10 cellular contexts compared by ENCODE assay signal in the genomic region with DNA sequence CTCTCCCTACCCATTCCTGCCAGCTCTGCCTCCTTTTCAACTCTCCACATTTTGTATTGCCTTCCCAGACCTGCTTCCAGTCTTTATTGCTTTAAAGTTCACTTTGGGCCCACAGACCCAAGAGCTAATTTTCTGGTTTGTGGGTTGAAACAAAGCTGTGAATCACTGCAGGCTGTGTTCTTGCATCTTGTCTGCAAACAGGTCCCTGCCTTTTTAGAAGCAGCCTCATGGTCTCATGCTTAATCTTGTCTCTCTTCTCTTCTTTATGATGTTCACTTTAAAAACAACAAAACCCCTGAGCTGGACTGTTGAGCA.
A peak's percentile ranks its signal among the peaks of the same experiment; 100 is the strongest.
DNase-seq lines count a peak whose midpoint lies in the region; ATAC-seq and TF ChIP-seq lines count a peak whose summit lies in the region.
"Had no signal": no experiment of that assay in that cellular context is flagged by ENCODE, and none has a peak within 500 bp of the region (broad histone marks: within the 10 kb centered on the region; RNA-seq: fewer than 3 reads in every experiment).

No MANE protein-coding gene starts in this region.

- peak overlapping the region; percentile 98 for H3K4me3 Mint-ChIP-seq in effector memory CD8-positive, alpha-beta T cell

- H3K9ac ChIP-seq in DND-41 (ENCODE audit: low read depth, low read length) (peak overlapping the region; percentile 81; the same call in 1 of the 2 replicates), OCI-LY1 (ENCODE audit: low read length) (peak overlapping the region; percentile 99)

- H3K4me2 ChIP-seq in DND-41 (ENCODE audit: insufficient read depth, low read length) (peak overlapping the region; percentile 63; the same call in 1 of the 2 replicates), OCI-LY1 (ENCODE audit: low read length) (peak overlapping the region; percentile 86)

- ATAC-seq in DND-41 (ENCODE audit: insufficient read depth, low read depth) (no peak), HG02970 (IDR thresholded peaks at IDR 0.05; ENCODE audit: low FRiP score, unreplicated experiment) (no peak)
- ATAC-seq in effector memory CD8-positive, alpha-beta T cell (replicated peaks): no peak

- H4K20me1 ChIP-seq in DND-41 (ENCODE audit: insufficient read depth, low read length) (peaks cover 22% of the 10 kb centered on the region), OCI-LY1 (ENCODE audit: insufficient read depth, low read length) (no peaks in the 10 kb centered on the region)

- H3K4me3 ChIP-seq in DND-41 (ENCODE audit: low read depth in 1 of 2, low read length in 2 of 2) (no peak overlapping the region; a peak in 1 of 4 replicates), OCI-LY1 (ENCODE audit: low read depth, low read length, poor library complexity, severe bottlenecking) (peak overlapping the region; percentile 97)

- H3K36me3 ChIP-seq in DND-41 (ENCODE audit: insufficient read depth, low read length) (peaks cover 35% of the 10 kb centered on the region), OCI-LY1 (ENCODE audit: insufficient read depth, low read length) (peaks cover 52% of the 10 kb centered on the region)

- H3K9me3 ChIP-seq in DND-41 (ENCODE audit: insufficient read depth, low read length, severe bottlenecking) (no peaks in the 10 kb centered on the region), OCI-LY1 (ENCODE audit: low read length) (no peaks in the 10 kb centered on the region)

- TF ChIP-seq CTCF in DND-41 (IDR thresholded peaks at IDR 0.05; ENCODE audit: borderline replicate concordance, extremely low read depth, low read length, poor library complexity, severe bottlenecking) (no peak), OCI-LY1 (IDR thresholded peaks at IDR 0.05; ENCODE audit: low read length) (no peak)

- peaks cover 51 to 57% of the 10 kb centered on the region in 2 donors for H3K4me1 Mint-ChIP-seq in effector memory CD8-positive, alpha-beta T cell (ENCODE audit: low read depth in 2 of 2)

- H3K9me2 ChIP-seq in OCI-LY1 (ENCODE audit: low read depth, low read length): no peaks in the 10 kb centered on the region

- H3K9me3 Mint-ChIP-seq in effector memory CD8-positive, alpha-beta T cell: no peaks in the 10 kb centered on the region

- H2AFZ ChIP-seq in DND-41 (ENCODE audit: low read depth, low read length) (no peak overlapping the region), OCI-LY1 (ENCODE audit: low read length) (no peak overlapping the region)

- H3K27ac ChIP-seq in DND-41 (ENCODE audit: low read length): peak overlapping the region; percentile 19; the same call in 1 of the 2 replicates
- H3K27ac ChIP-seq in OCI-LY1 (ENCODE audit: low read depth, low read length, poor library complexity, severe bottlenecking): peak overlapping the region; percentile 99
- H3K27ac ChIP-seq: cardiac muscle cell had no signal

- H3K36me3 Mint-ChIP-seq in effector memory CD8-positive, alpha-beta T cell (ENCODE audit: insufficient read depth): peaks cover 90% of the 10 kb centered on the region

- DNase-seq in DND-41 (no peak), pons (ENCODE audit: low spot score) (peak; percentile 25), SKM-1 treated with dmso at 0.1 percent for 144 hours (lab: John Stamatoyannopoulos, UW; ENCODE audit: unreplicated experiment) (no peak), GM19238 (ENCODE audit: insufficient read length, low spot score) (no peak)
- DNase-seq in effector memory CD8-positive, alpha-beta T cell: no peak
- DNase-seq in activated CD8-positive, alpha-beta memory T cell treated with anti-CD3 and anti-CD28 coated beads, Interleukin-2, amount 50 U/mL, for 48 hours: no peak
- DNase-seq: NCI-H2107 had no signal

- peaks cover 42% of the 10 kb centered on the region for H3K79me2 ChIP-seq in DND-41 (ENCODE audit: insufficient read depth, low read length)
- peaks cover 40% of the 10 kb centered on the region for H3K79me2 ChIP-seq in OCI-LY1 (ENCODE audit: insufficient read depth, low read length)

- peaks cover 53% of the 10 kb centered on the region for H3F3A ChIP-seq in OCI-LY1 (ENCODE audit: insufficient read depth, low read length)

- H3K27me3 ChIP-seq in DND-41 (ENCODE audit: insufficient read depth, low read length, poor library complexity): no peaks in the 10 kb centered on the region
- H3K27me3 ChIP-seq in OCI-LY1 (ENCODE audit: insufficient read depth, low read length): no peaks in the 10 kb centered on the region
- H3K27me3 ChIP-seq: cardiac muscle cell had no signal

- peak overlapping the region; percentile 99 to 100 for H3K27ac Mint-ChIP-seq in effector memory CD8-positive, alpha-beta T cell

- H3K27me3 Mint-ChIP-seq in effector memory CD8-positive, alpha-beta T cell: no peaks in the 10 kb centered on the region

- H3K4me1 ChIP-seq in DND-41 (ENCODE audit: insufficient read depth, low read length): peaks cover 59% of the 10 kb centered on the region
- H3K4me1 ChIP-seq in OCI-LY1 (ENCODE audit: insufficient read depth, low read length, severe bottlenecking): peaks cover 64% of the 10 kb centered on the region
